ENCODE assay signal across 2 cellular contexts in genomic region chr10:89513206-89513605, GRCh38.
TF ChIP-seq lines count a peak whose summit lies in the region.

No MANE protein-coding gene starts in this region.

TF ChIP-seq in HEK293, 187 proteins besides CTCF, POLR2A, EP300 and RAD21:
- TF ChIP-seq ATF2 (tag by site-specific recombination; IDR thresholded peaks at IDR 0.05; ENCODE audit: low read depth) (no peak), MZF1 (tag by site-specific recombination; IDR thresholded peaks at IDR 0.05; ENCODE audit: borderline replicate concordance) (peak; percentile 68; the same call in 1 of the 2 replicates)

TF ChIP-seq in K562, 482 proteins besides CTCF, POLR2A, EP300 and RAD21:
- no peak for TF ChIP-seq NR0B1 (IDR thresholded peaks at IDR 0.05; ENCODE audit: partially characterized antibody)
- no peak for TF ChIP-seq ESRRA (IDR thresholded peaks at IDR 0.05; ENCODE audit: borderline replicate concordance, low read depth)
- TF ChIP-seq U2AF1 (optimal IDR thresholded peaks at IDR 0.05; ENCODE audit: low read depth, low read length) = no peak
- no peak for TF ChIP-seq ARNT (IDR thresholded peaks at IDR 0.05)
- 0 out of 2 replicates have a peak, but pooled peaks have one; percentile 14 for TF ChIP-seq TFE3 (CRISPR knock-in tag; IDR thresholded peaks at IDR 0.05)
